ENCODE assay signal across 18 cellular contexts in the genomic region with DNA sequence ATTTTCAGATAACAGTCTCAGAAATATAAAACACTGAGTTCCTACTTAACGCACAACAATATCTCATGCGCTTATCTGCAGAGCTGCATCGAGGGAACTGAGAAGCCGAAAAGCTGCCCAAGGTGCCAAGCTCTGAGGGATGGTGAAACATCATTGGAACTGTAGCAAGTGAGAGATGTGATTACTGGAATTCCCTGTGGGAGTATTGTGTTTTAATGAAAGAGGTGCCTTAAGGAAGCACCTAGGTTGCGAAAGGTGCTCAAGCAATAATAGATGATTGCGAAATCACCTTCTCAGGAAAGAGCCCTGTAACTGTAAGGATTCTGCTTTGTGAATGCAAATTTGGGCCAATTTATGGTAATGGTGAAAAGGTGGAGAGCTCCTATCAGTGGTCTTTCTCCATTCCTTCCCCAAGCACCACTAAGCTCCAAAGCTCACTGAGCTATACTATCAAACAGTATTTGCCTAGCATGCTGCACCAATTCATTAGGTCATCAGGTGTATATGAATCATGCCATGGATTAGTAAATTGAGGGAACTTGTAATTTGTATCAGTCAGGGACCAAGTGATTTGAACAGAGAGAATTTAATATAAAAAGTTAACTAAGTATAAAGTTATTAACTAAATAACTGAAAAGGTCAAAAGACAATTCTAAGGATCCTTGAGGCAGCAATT.
"Had no signal": no experiment of that assay in that cellular context is flagged by ENCODE, and none has a peak within 500 bp of the region (broad histone marks: within the 10 kb centered on the region; RNA-seq: fewer than 3 reads in every experiment).

No MANE protein-coding gene starts in this region.

- H3K4me3 ChIP-seq: body of pancreas, ovary, prostate gland, right atrium auricular region, tibial artery had no signal

- H3K36me3 ChIP-seq: ovary, prostate gland, right atrium auricular region, tibial artery had no signal

- H3K27me3 ChIP-seq: body of pancreas, ovary, right atrium auricular region, tibial artery had no signal

- DNase-seq: activated CD4-positive, alpha-beta T cell treated with anti-CD3 and anti-CD28 coated beads, Interleukin-2, amount 10 ng/mL, durations not matched to agents 24 days and 14 days; activated CD8-positive, alpha-beta T cell treated with anti-CD3 and anti-CD28 coated beads, Interleukin-2, amount 10 ng/mL, durations not matched to agents 7 days and 5 days; activated gamma-delta T cell treated with Interleukin-2 at 50 U/mL for 16 hours; activated T-cell treated with anti-CD3 and anti-CD28 coated beads, Interleukin-2, amount 50 U/mL, for 1 hour; anterior cingulate cortex; body of pancreas; erythroblast; foreskin melanocyte; immature natural killer cell; ovary; stimulated activated CD4-positive, alpha-beta T cell treated with anti-CD3 and anti-CD28 coated beads, Interleukin-4, amount 100 ng/mL, for 4 hours; substantia nigra; tibial artery had no signal

- H3K4me1 ChIP-seq: body of pancreas, prostate gland, right atrium auricular region, tibial artery had no signal

- ATAC-seq: activated CD4-positive, CD25-positive, alpha-beta regulatory T cell treated with anti-CD3 and anti-CD28 coated beads, Interleukin-2, amount 50 U/mL, for 24 hours; activated CD8-positive, alpha-beta T cell treated with anti-CD3 and anti-CD28 coated beads, Interleukin-2, amount 10 ng/mL, durations not matched to agents 7 days and 5 days; body of pancreas; left lobe of liver; natural killer cell treated with Interleukin-12 subunit alpha and Interleukin-12 subunit beta and Interleukin-15 and Interleukin-18, amount 100 ng/mL, for 72 hours had no signal

- H3K9me3 ChIP-seq: body of pancreas, ovary, prostate gland, right atrium auricular region, tibial artery had no signal

- H3K27ac ChIP-seq: body of pancreas, ovary, prostate gland, right atrium auricular region, tibial artery had no signal
